Comparison of ENCODE assay signal across 8 cellular contexts in the genomic region with DNA sequence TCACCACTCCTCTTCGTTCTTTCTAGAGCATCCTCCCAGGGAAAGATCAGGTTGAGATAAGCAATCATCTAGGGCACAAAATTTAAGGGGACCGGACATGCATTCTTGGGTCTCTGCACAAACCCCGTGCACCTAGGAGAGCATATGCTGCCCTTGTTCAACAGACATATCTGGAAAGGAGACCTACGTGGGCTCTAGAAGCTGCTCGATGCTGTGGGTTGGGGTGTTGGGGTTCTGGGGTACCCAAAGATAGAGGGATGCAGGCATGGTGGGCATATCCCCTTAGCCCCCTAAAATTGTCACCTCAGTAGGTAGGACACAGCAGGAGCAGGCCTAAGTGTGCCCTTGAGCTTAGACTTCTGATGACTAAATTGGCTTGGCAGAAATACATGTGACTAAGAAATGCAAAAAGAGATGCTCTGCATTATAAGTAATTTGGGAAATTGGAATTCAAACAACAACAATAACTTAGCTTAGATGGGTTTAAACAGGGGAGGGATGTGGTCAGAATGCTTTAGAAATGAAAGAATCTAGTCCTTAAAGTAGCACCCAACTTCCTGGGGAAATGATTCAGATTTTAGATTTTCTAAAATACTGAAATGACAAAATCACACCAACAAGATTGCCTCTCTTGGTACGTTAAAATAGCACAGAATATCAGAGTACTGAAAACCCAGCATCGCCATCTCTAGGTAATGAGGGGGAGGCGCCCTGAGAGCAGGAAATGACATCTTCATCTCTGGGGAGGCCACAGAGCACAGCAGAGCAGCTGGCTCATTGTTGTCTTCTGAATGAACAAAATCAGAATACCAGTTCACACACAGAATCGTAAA.
DNase-seq lines count a peak whose midpoint lies in the region; ATAC-seq and TF ChIP-seq lines count a peak whose summit lies in the region.

No MANE protein-coding gene starts in this region.

- TF ChIP-seq RAD21 in IMR-90 (IDR thresholded peaks at IDR 0.05; ENCODE audit: low read length): no peak

- H3K14ac ChIP-seq in IMR-90 (replicated peaks; ENCODE audit: low read depth, low read length): no peak overlapping the region

- H3K4me3 ChIP-seq in IMR-90 (ENCODE audit: insufficient read depth, low read depth, low read length) (no peak overlapping the region), neural progenitor cell (no peak overlapping the region), breast epithelium (no peak overlapping the region)

- no TSS peak for BruUV-seq in IMR-90 (replicated peaks; lab: Mats Ljungman, UMichigan)

- no CpG with 5 or more reads among the region's 9 CpGs for WGBS in IMR-90 (ENCODE audit: extremely low coverage in 2 of 2, insufficient read length in 1 of 2), 2 experiments

- no peaks in the 10 kb centered on the region for H3K9me1 ChIP-seq in IMR-90 (ENCODE audit: insufficient read depth, low read length)

- no peak overlapping the region for H4K91ac ChIP-seq in IMR-90 (ENCODE audit: insufficient read depth, low read depth, low read length)

- H3K4me2 ChIP-seq in IMR-90 (ENCODE audit: low read depth, low read length): no peak overlapping the region
- H3K4me2 ChIP-seq in neural progenitor cell: no peak overlapping the region

- H3K79me2 ChIP-seq in neural progenitor cell (ENCODE audit: low read depth): no peaks in the 10 kb centered on the region

- TF ChIP-seq POLR2A in IMR-90 (IDR thresholded peaks at IDR 0.05; ENCODE audit: low read depth, low read length): no peak
- TF ChIP-seq POLR2A in breast epithelium (IDR thresholded peaks at IDR 0.05): no peak

- peak overlapping the region; percentile 44 to 95 for H3K4me3 Mint-ChIP-seq in activated T-cell treated with anti-CD3 and anti-CD28 coated beads, Interleukin-2, amount 50 U/mL, for 72 hours
- no peak overlapping the region for H3K4me3 Mint-ChIP-seq in neural progenitor cell

- peaks cover 2% of the 10 kb centered on the region; the same call in 1 of the 2 replicates for H3K4me1 ChIP-seq in IMR-90 (ENCODE audit: control insufficient read depth, insufficient read depth, low read length)
- no peaks in the 10 kb centered on the region for H3K4me1 ChIP-seq in neural progenitor cell
- no peaks in the 10 kb centered on the region for H3K4me1 ChIP-seq in breast epithelium

- no peak overlapping the region for H3K23ac ChIP-seq in IMR-90 (ENCODE audit: low read depth, low read length)

- peaks cover 3 to 10% of the 10 kb centered on the region in 2 donors for H3K9me3 Mint-ChIP-seq in activated T-cell treated with anti-CD3 and anti-CD28 coated beads, Interleukin-2, amount 50 U/mL, for 72 hours
- peaks cover 21% of the 10 kb centered on the region for H3K9me3 Mint-ChIP-seq in neural progenitor cell

- no peak overlapping the region for H2BK20ac ChIP-seq in IMR-90 (ENCODE audit: low read depth, low read length)

- H4K8ac ChIP-seq in IMR-90 (ENCODE audit: low read depth in 2 of 2, low read length in 2 of 2): no peak overlapping the region

- POLR2A ChIA-PET in IMR-90 (lab: Charles Lee; ENCODE audit: unreplicated experiment): no interaction called here

- peak overlapping the region; percentile 99 for H3K27ac Mint-ChIP-seq in activated T-cell treated with anti-CD3 and anti-CD28 coated beads, Interleukin-2, amount 50 U/mL, for 72 hours
- no peak overlapping the region for H3K27ac Mint-ChIP-seq in neural progenitor cell

- H3K9me3 ChIP-seq in IMR-90 (ENCODE audit: control insufficient read depth, insufficient read depth, low read length) (peaks cover 2% of the 10 kb centered on the region; the same call in 1 of the 2 replicates), neural progenitor cell (ENCODE audit: low read depth) (no peaks in the 10 kb centered on the region), breast epithelium (peaks cover 4 to 21% of the 10 kb centered on the region in 2 donors)

- ATAC-seq in GM21447 (IDR thresholded peaks at IDR 0.05; ENCODE audit: unreplicated experiment): peak; percentile 99
- ATAC-seq in IMR-90 (ENCODE audit: low read depth): peak; percentile 51
- ATAC-seq in activated T-cell treated with anti-CD3 and anti-CD28 coated beads, Interleukin-2, amount 50 U/mL, for 72 hours (replicated peaks in 1 of 2): peak; percentile 98

- peaks cover 30% of the 10 kb centered on the region for H3K4me1 Mint-ChIP-seq in activated T-cell treated with anti-CD3 and anti-CD28 coated beads, Interleukin-2, amount 50 U/mL, for 72 hours (ENCODE audit: low read depth)
- H3K4me1 Mint-ChIP-seq in neural progenitor cell: no peaks in the 10 kb centered on the region

- H2BK120ac ChIP-seq in IMR-90 (ENCODE audit: low read depth, low read length): no peak overlapping the region

- no peaks in the 10 kb centered on the region for H3F3A ChIP-seq in neural progenitor cell (ENCODE audit: low read depth)

- H4K20me1 ChIP-seq in IMR-90 (ENCODE audit: insufficient read depth, low read length) (no peaks in the 10 kb centered on the region), neural progenitor cell (ENCODE audit: low read depth) (no peaks in the 10 kb centered on the region)

- intact Hi-C loops in IMR-90 (cut with micrococcal nuclease): no loop called here
- intact Hi-C loops in posterior cingulate gyrus (cut with DNase I): no loop called here
- intact Hi-C loops in breast epithelium (cut with DNase I; ENCODE audit: low total_unique reads): no loop called here

- H3K18ac ChIP-seq in IMR-90 (ENCODE audit: low read depth, low read length): no peak overlapping the region

- H3K27ac ChIP-seq in IMR-90 (ENCODE audit: insufficient read depth, low read length): no peak overlapping the region
- H3K27ac ChIP-seq in neural progenitor cell: no peak overlapping the region
- H3K27ac ChIP-seq in breast epithelium: no peak overlapping the region

- peaks cover 7 to 17% of the 10 kb centered on the region in 2 donors for H3K36me3 Mint-ChIP-seq in activated T-cell treated with anti-CD3 and anti-CD28 coated beads, Interleukin-2, amount 50 U/mL, for 72 hours (ENCODE audit: insufficient read depth in 2 of 2)
- H3K36me3 Mint-ChIP-seq in neural progenitor cell: no peaks in the 10 kb centered on the region

- H3K9ac ChIP-seq in IMR-90 (ENCODE audit: low read depth, low read length): no peak overlapping the region
- no peak overlapping the region for H3K9ac ChIP-seq in neural progenitor cell

- DNase-seq in Daoy (ENCODE audit: low read depth) (peak; percentile 47), IMR-90 (peak; percentile 28), neural progenitor cell (ENCODE audit: low spot score) (no peak), posterior cingulate gyrus (no peak), NCI-H2196 (lab: John Stamatoyannopoulos, UW; ENCODE audit: unreplicated experiment) (no peak), breast epithelium (ENCODE audit: low spot score in 2 of 2) (no peak)
- DNase-seq in activated T-cell treated with anti-CD3 and anti-CD28 coated beads, Interleukin-2, amount 50 U/mL, for 72 hours: peak; percentile 77 to 82

- no peak overlapping the region for H2AK5ac ChIP-seq in IMR-90 (ENCODE audit: low read depth, low read length)

- H2BK5ac ChIP-seq in IMR-90 (ENCODE audit: low read depth, low read length, poor library complexity, severe bottlenecking): no peak overlapping the region

- in situ Hi-C loops in IMR-90 (cut with MboI; ENCODE audit: low sequenced_read_pairs): no loop called here

- dilution Hi-C loops in IMR-90 (cut with HindIII; ENCODE audit: low sequenced_read_pairs, unreplicated experiment): no loop called here

- H3K36me3 ChIP-seq in IMR-90 (ENCODE audit: control insufficient read depth, insufficient read depth, low read length) (no peaks in the 10 kb centered on the region), neural progenitor cell (no peaks in the 10 kb centered on the region), breast epithelium (no peaks in the 10 kb centered on the region)

- no peaks in the 10 kb centered on the region for H3K79me1 ChIP-seq in IMR-90 (ENCODE audit: low read depth in 1 of 2, low read length in 2 of 2)

- no peak overlapping the region for H2AK9ac ChIP-seq in IMR-90 (replicated peaks; ENCODE audit: low read depth, low read length, poor library complexity)

- H4K5ac ChIP-seq in IMR-90 (ENCODE audit: low read depth, low read length): no peak overlapping the region

- no peak for TF ChIP-seq CTCF in IMR-90 (conservative IDR thresholded peaks at IDR 0.05; ENCODE audit: low read depth, low read length)
- TF ChIP-seq CTCF in neural progenitor cell (IDR thresholded peaks at IDR 0.05): no peak
- TF ChIP-seq CTCF in breast epithelium (IDR thresholded peaks at IDR 0.05): no peak

- CTCF ChIA-PET in IMR-90 (lab: Yijun Ruan, JAX): no interaction called here

- H3K4ac ChIP-seq in IMR-90 (ENCODE audit: low read depth, low read length): no peak overlapping the region

- no peaks in the 10 kb centered on the region for H3K27me3 Mint-ChIP-seq in activated T-cell treated with anti-CD3 and anti-CD28 coated beads, Interleukin-2, amount 50 U/mL, for 72 hours (ENCODE audit: low read depth)
- H3K27me3 Mint-ChIP-seq in neural progenitor cell (ENCODE audit: insufficient read depth, low read depth): no peaks in the 10 kb centered on the region

- H3K56ac ChIP-seq in IMR-90 (ENCODE audit: extremely low read depth, insufficient read depth, low read length): no peak overlapping the region

- H3K27me3 ChIP-seq in IMR-90 (ENCODE audit: control insufficient read depth, insufficient read depth, low read length): no peaks in the 10 kb centered on the region
- H3K27me3 ChIP-seq in neural progenitor cell: no peaks in the 10 kb centered on the region
- H3K27me3 ChIP-seq in breast epithelium: no peaks in the 10 kb centered on the region

- H2BK15ac ChIP-seq in IMR-90 (ENCODE audit: low read depth, low read length): no peak overlapping the region

- H2AFZ ChIP-seq in IMR-90 (replicated peaks; ENCODE audit: low read length, poor library complexity): peak overlapping the region; percentile 5
- H2AFZ ChIP-seq in neural progenitor cell (replicated peaks): peak overlapping the region; percentile 46

TF ChIP-seq in IMR-90, 13 proteins besides CTCF, POLR2A, EP300 and RAD21:
- no peak for TF ChIP-seq CHD1 (IDR thresholded peaks at IDR 0.05; ENCODE audit: low read depth, low read length)

Comparison
In these comparisons a context has a peak if more than half of its experiments do, and no peak if none do; other contexts are left out.
1. DNase-seq: peak in Daoy (single experiment), IMR-90 (single experiment) and activated T-cell treated with anti-CD3 and anti-CD28 coated beads, Interleukin-2, amount 50 U/mL, for 72 hours (2 of 2); none in neural progenitor cell (single experiment), posterior cingulate gyrus (0 of 10), NCI-H2196 (single experiment) and breast epithelium (0 of 2).
2. Peak in every context shown above with its lines, with median percentiles within 50 percentile points of each other: ATAC-seq.